ENCODE assay signal across 7 cellular contexts in genomic region chr2:236512902-236513433, GRCh38. TPM values are rescaled to one million over a fixed set of nuclear protein-coding genes. Genes with fewer than 3 reads are reported as not detected.
DNase-seq lines count a peak whose midpoint lies in the region; TF ChIP-seq lines count a peak whose summit lies in the region.

No MANE protein-coding gene starts in this region.

- no peaks in the 10 kb centered on the region for H3K36me3 Mint-ChIP-seq in nephron progenitor cell (ENCODE audit: low read depth)

- H3K27ac Mint-ChIP-seq in nephron progenitor cell: no peak overlapping the region

- no peak overlapping the region for H3K4me3 Mint-ChIP-seq in nephron progenitor cell

- TF ChIP-seq CTCF in GM12872 (IDR thresholded peaks at IDR 0.05; ENCODE audit: insufficient read depth, low read depth, low read length) (peak; percentile 91), HFF-Myc (IDR thresholded peaks at IDR 0.05; ENCODE audit: low read depth, low read length, missing control alignments) (peak; percentile 88), epithelial cell of proximal tubule (conservative IDR thresholded peaks at IDR 0.05; ENCODE audit: low read depth, low read length) (peak; percentile 84), nephron progenitor cell (IDR thresholded peaks at IDR 0.05) (peak; percentile 68)

- peaks cover 7% of the 10 kb centered on the region for H3K9me3 Mint-ChIP-seq in nephron progenitor cell

- peak; percentile 5 for DNase-seq in HFF-Myc (ENCODE audit: extremely low read depth, low read depth)
- DNase-seq in NCI-H774 (lab: John Stamatoyannopoulos, UW): peak; percentile 18
- peak in 2 of 3 experiments; percentile 28 to 34 for DNase-seq in activated CD8-positive, alpha-beta memory T cell treated with anti-CD3 and anti-CD28 coated beads for 48 hours (ENCODE audit: low read depth in 2 of 3, low spot score in 2 of 3)
- peak; percentile 44 for DNase-seq in epithelial cell of proximal tubule (ENCODE audit: low read depth)
- DNase-seq in nephron progenitor cell: peak; percentile 62
- DNase-seq in superior temporal gyrus (ENCODE audit: extremely low spot score): peak; percentile 67

- peaks cover 28% of the 10 kb centered on the region for H3K27me3 Mint-ChIP-seq in nephron progenitor cell (ENCODE audit: low read depth, poor library complexity)

- H3K4me1 Mint-ChIP-seq in nephron progenitor cell: no peaks in the 10 kb centered on the region

- H3K4me3 ChIP-seq in HFF-Myc (replicated peaks; ENCODE audit: low read depth, low read length) (no peak overlapping the region), epithelial cell of proximal tubule (ENCODE audit: low read depth, low read length) (no peak overlapping the region)

RNA-seq across cellular contexts. Expression of gene ACKR3, which starts 56.7 kb away (rescaled TPM):
- total RNA-seq in epithelial cell of proximal tubule: not detected in 2 replicates

Comparison
In these comparisons a context has a peak if more than half of its experiments do, and no peak if none do; other contexts are left out.
1. DNase-seq: peak in every context shown above with its lines; median percentile 67 in superior temporal gyrus; 62 in nephron progenitor cell; 44 in epithelial cell of proximal tubule; 31 in activated CD8-positive, alpha-beta memory T cell treated with anti-CD3 and anti-CD28 coated beads for 48 hours; 18 in NCI-H774; 5 in HFF-Myc.